Comparison of ENCODE assay signal across 27 cellular contexts in genomic region chr17:47237841-47238240, GRCh38. TPM values are rescaled to one million over a fixed set of nuclear protein-coding genes. Genes with fewer than 3 reads are reported as not detected.
"Had no signal": no experiment of that assay in that cellular context is flagged by ENCODE, and none has a peak within 500 bp of the region (broad histone marks: within the 10 kb centered on the region; RNA-seq: fewer than 3 reads in every experiment).

No MANE protein-coding gene starts in this region.

- DNase-seq: heart right ventricle; left colon; left lung; lower lobe of right lung; mammary epithelial cell; midbrain; mucosa of descending colon; naive thymus-derived CD4-positive, alpha-beta T cell; occipital lobe; ovary; stimulated activated CD4-positive, alpha-beta T cell treated with anti-CD3 and anti-CD28 coated beads, Interleukin-4, amount 100 ng/mL, for 24 hours; stimulated activated naive CD4-positive, alpha-beta T cell; stomach; testis; transverse colon had no signal

- H3K27me3 Mint-ChIP-seq: natural killer cell treated with Interleukin-12 subunit alpha and Interleukin-12 subunit beta and Interleukin-15 and Interleukin-18, amount 100 ng/mL, for 72 hours had no signal

- H3K27me3 ChIP-seq: heart right ventricle, hepatocyte, left lung, neutrophil, ovary, right atrium auricular region, stomach, testis, thyroid gland, transverse colon, upper lobe of left lung had no signal

- H3K9me3 Mint-ChIP-seq: natural killer cell treated with Interleukin-12 subunit alpha and Interleukin-12 subunit beta and Interleukin-15 and Interleukin-18, amount 100 ng/mL, for 72 hours; stimulated activated effector memory CD8-positive, alpha-beta T cell treated with anti-CD3 and anti-CD28 coated beads, Interleukin-12 subunit alpha, Interleukin-12 subunit beta, amount 100 ng/mL, for 72 hours had no signal

- ATAC-seq: left colon; left lung; mucosa of descending colon; naive thymus-derived CD4-positive, alpha-beta T cell; sciatic nerve had no signal

- H3K9me3 ChIP-seq: lower lobe of right lung, neutrophil, ovary, right atrium auricular region, testis, thyroid gland, transverse colon, upper lobe of left lung had no signal

- H3K36me3 ChIP-seq: heart right ventricle, left lung, lower lobe of right lung, neutrophil, ovary, stomach, thyroid gland, transverse colon, upper lobe of left lung had no signal

- H3K4me3 Mint-ChIP-seq: naive thymus-derived CD4-positive, alpha-beta T cell; natural killer cell treated with Interleukin-12 subunit alpha and Interleukin-12 subunit beta and Interleukin-15 and Interleukin-18, amount 100 ng/mL, for 72 hours; stimulated activated effector memory CD8-positive, alpha-beta T cell treated with anti-CD3 and anti-CD28 coated beads, Interleukin-12 subunit alpha, Interleukin-12 subunit beta, amount 100 ng/mL, for 72 hours had no signal

- H3K27ac ChIP-seq: heart right ventricle, hepatocyte, left lung, lower lobe of right lung, neutrophil, ovary, right atrium auricular region, stomach, testis, transverse colon, upper lobe of left lung had no signal

- H3K79me2 ChIP-seq: hepatocyte had no signal

- H2AFZ ChIP-seq: hepatocyte had no signal

- H3K4me3 ChIP-seq: heart right ventricle, hepatocyte, left lung, lower lobe of right lung, mucosa of descending colon, ovary, right atrium auricular region, skin epidermis, stomach, testis, thyroid gland, transverse colon, upper lobe of left lung had no signal

- H3K36me3 Mint-ChIP-seq: naive thymus-derived CD4-positive, alpha-beta T cell; natural killer cell treated with Interleukin-12 subunit alpha and Interleukin-12 subunit beta and Interleukin-15 and Interleukin-18, amount 100 ng/mL, for 72 hours; stimulated activated effector memory CD8-positive, alpha-beta T cell treated with anti-CD3 and anti-CD28 coated beads, Interleukin-12 subunit alpha, Interleukin-12 subunit beta, amount 100 ng/mL, for 72 hours had no signal

- H3K4me2 ChIP-seq: hepatocyte had no signal

- H3K27ac Mint-ChIP-seq: naive thymus-derived CD4-positive, alpha-beta T cell; natural killer cell treated with Interleukin-12 subunit alpha and Interleukin-12 subunit beta and Interleukin-15 and Interleukin-18, amount 100 ng/mL, for 72 hours; progenitor cell of endocrine pancreas; stimulated activated effector memory CD8-positive, alpha-beta T cell treated with anti-CD3 and anti-CD28 coated beads, Interleukin-12 subunit alpha, Interleukin-12 subunit beta, amount 100 ng/mL, for 72 hours had no signal

RNA-seq across cellular contexts. Expression of gene ITGB3, which starts 15.8 kb away (rescaled TPM):
- total RNA-seq: progenitor cell of endocrine pancreas had no signal
- polyA plus RNA-seq: keratinocyte; naive thymus-derived CD4-positive, alpha-beta T cell; neural cell had no signal

RNA-seq across cellular contexts. Expression of gene MYL4, which starts 28.7 kb away (rescaled TPM):
- total RNA-seq: left colon; mammary epithelial cell; naive thymus-derived CD4-positive, alpha-beta T cell; transverse colon had no signal
- polyA plus RNA-seq: keratinocyte; mammary epithelial cell; naive thymus-derived CD4-positive, alpha-beta T cell; neural cell had no signal
